8 cellular contexts compared by ENCODE assay signal in the genomic region with DNA sequence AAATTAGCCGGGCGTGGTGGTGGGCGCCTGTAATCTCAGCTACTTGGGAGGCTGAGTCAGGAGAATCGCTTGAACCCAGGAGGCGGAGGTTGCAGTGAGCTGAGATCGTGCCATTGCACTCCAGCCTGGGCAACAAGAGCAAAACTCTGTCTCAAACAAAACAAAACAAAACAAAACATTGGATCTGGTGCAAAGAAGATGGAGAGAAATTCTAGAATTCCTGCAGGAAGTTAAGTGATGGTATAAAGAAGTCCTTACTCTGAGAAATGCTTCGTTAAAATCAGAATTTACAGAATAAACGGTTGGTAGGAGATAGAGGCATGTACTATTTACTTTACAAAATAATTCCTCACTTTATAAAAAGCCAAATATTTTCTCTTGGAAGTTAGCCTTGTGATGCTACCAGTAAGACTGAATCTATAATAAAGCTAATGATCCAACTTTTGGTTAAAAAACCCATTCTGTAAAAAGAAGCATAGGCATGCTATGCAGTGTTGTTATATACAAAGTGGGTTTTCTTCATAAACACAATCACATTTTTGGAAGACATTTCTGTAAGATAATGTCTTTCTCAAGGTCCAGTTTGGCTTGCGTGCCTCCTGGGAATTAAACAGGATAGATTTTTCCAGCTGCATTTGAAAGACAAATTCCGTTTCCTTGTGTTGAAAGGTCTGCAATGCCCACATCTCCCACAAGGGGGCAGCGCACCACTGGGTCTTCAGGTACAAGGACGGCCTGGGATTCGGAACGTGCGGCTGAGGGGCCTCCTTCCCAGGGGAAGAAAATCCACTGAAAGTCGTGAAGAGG. TPM values are rescaled to one million over a fixed set of nuclear protein-coding genes. Genes with fewer than 3 reads are reported as not detected.
DNase-seq lines count a peak whose midpoint lies in the region; ATAC-seq, FAIRE-seq and TF ChIP-seq lines count a peak whose summit lies in the region.

No MANE protein-coding gene starts in this region.

- H3K27ac ChIP-seq in WERI-Rb-1 (no peak overlapping the region), keratinocyte (ENCODE audit: control insufficient read depth, insufficient read depth, low read length) (no peak overlapping the region)

- dilution Hi-C loops in keratinocyte (cut with MboI; ENCODE audit: extremely low pct_ligation_motif_present, low sequenced_read_pairs): no loop called here

- peak overlapping the region; percentile 73 for H2AFZ ChIP-seq in keratinocyte (ENCODE audit: control insufficient read depth, low read length)

- H3K4me3 ChIP-seq in WERI-Rb-1 (ENCODE audit: low read depth, low read length): no peak overlapping the region
- no peak overlapping the region for H3K4me3 ChIP-seq in bronchial epithelial cell (ENCODE audit: low read depth, low read length)
- no peak overlapping the region for H3K4me3 ChIP-seq in keratinocyte (ENCODE audit: control insufficient read depth in 2 of 3, extremely low read depth in 1 of 3, insufficient read depth in 2 of 3, low read depth in 1 of 3, low read length in 3 of 3)

- no peaks in the 10 kb centered on the region for H4K20me1 ChIP-seq in keratinocyte (ENCODE audit: control insufficient read depth, extremely low read depth, insufficient read depth, low read length)

- no peaks in the 10 kb centered on the region for H3K79me2 ChIP-seq in keratinocyte (ENCODE audit: control insufficient read depth, insufficient read depth, low read length)

- H3K36me3 ChIP-seq in WERI-Rb-1 (no peaks in the 10 kb centered on the region), bronchial epithelial cell (ENCODE audit: control insufficient read depth, insufficient read depth, low read length) (no peaks in the 10 kb centered on the region), keratinocyte (ENCODE audit: control insufficient read depth in 2 of 2, extremely low read depth in 1 of 2, insufficient read depth in 2 of 2, low read length in 2 of 2) (no peaks in the 10 kb centered on the region)

- H3K27me3 ChIP-seq in WERI-Rb-1 (ENCODE audit: insufficient read depth, low read depth, severe bottlenecking): no peaks in the 10 kb centered on the region
- H3K27me3 ChIP-seq in bronchial epithelial cell (ENCODE audit: control insufficient read depth, insufficient read depth, low read length): no peaks in the 10 kb centered on the region
- no peaks in the 10 kb centered on the region for H3K27me3 ChIP-seq in keratinocyte (ENCODE audit: control insufficient read depth, extremely low read depth, insufficient read depth, low read length)

- H3K4me1 ChIP-seq in keratinocyte (ENCODE audit: control insufficient read depth, extremely low read depth, insufficient read depth, low read length): no peaks in the 10 kb centered on the region

- peak overlapping the region; percentile 49 for H3K4me2 ChIP-seq in keratinocyte (ENCODE audit: control insufficient read depth, extremely low read depth, insufficient read depth, low read depth, low read length)

- no peak for ATAC-seq in activated CD4-positive, CD25-positive, alpha-beta regulatory T cell treated with anti-CD3 and anti-CD28 coated beads, Interleukin-2, amount 50 U/mL, for 24 hours
- ATAC-seq in GM21367 (IDR thresholded peaks at IDR 0.05; ENCODE audit: unreplicated experiment): no peak

- H3K9ac ChIP-seq in keratinocyte (ENCODE audit: control insufficient read depth, extremely low read depth, insufficient read depth, low read length): no peak overlapping the region

- no peak for FAIRE-seq in bronchial epithelial cell (lab: Jason Lieb, UNC)
- FAIRE-seq in keratinocyte (lab: Jason Lieb, UNC): peak; percentile 55

- H3K9me3 ChIP-seq in WERI-Rb-1 (ENCODE audit: severe bottlenecking): no peaks in the 10 kb centered on the region
- no peaks in the 10 kb centered on the region for H3K9me3 ChIP-seq in keratinocyte (ENCODE audit: control insufficient read depth, low read depth, low read length)

- DNase-seq in activated CD4-positive, CD25-positive, alpha-beta regulatory T cell (lab: John Stamatoyannopoulos, UW): peak; percentile 45 to 80 (median 63)
- peak; percentile 30 for DNase-seq in NCI-H2029 (lab: John Stamatoyannopoulos, UW)
- DNase-seq in WERI-Rb-1: peak; percentile 94
- DNase-seq in bronchial epithelial cell (ENCODE audit: low read depth): peak; percentile 68
- peak; percentile 26 for DNase-seq in keratinocyte (ENCODE audit: low read depth, low spot score)
- DNase-seq in stimulated activated CD4-positive, alpha-beta T cell treated with anti-CD3 and anti-CD28 coated beads, Interleukin-1b, Interleukin-23, amount 100 ng/mL, for 24 hours (ENCODE audit: low read depth in 4 of 4, low spot score in 1 of 4): peak; percentile 59 to 73 (median 70)

- TF ChIP-seq CTCF in WERI-Rb-1 (IDR thresholded peaks at IDR 0.05; ENCODE audit: low read depth, low read length) (peak; percentile 93), bronchial epithelial cell (IDR thresholded peaks at IDR 0.05; ENCODE audit: insufficient read depth, low read length, severe bottlenecking) (peak; percentile 89), keratinocyte (optimal IDR thresholded peaks at IDR 0.05 in 1 of 3, IDR thresholded peaks at IDR 0.05 in 1 of 3, conservative IDR thresholded peaks at IDR 0.05 in 1 of 3; ENCODE audit: extremely low read depth in 1 of 3, insufficient read depth in 2 of 3, low read length in 3 of 3) (peak; percentile 91 to 93 (median 93))

- H3K9me1 ChIP-seq in keratinocyte (ENCODE audit: control insufficient read depth, extremely low read depth, insufficient read depth, low read length): no peaks in the 10 kb centered on the region

RNA-seq across cellular contexts. Expression of gene PNO1, which starts 35.6 kb away (rescaled TPM):
- total RNA-seq in bronchial epithelial cell: 13.2 TPM in 2 replicates
- 16.2 to 22.5 TPM (median 18.8 TPM) in 3 replicates for polyA plus RNA-seq in keratinocyte
- polyA plus RNA-seq in keratinocyte (2011; ENCODE audit: low read depth): 36.7 TPM
- 15.8 and 22.6 TPM in 2 replicates for polyA plus RNA-seq in keratinocyte (2011; cell fraction: cytosol; rRNA removed)
- polyA plus RNA-seq in keratinocyte (2011; cell fraction: nucleus; rRNA removed): 11.1 and 13.6 TPM in 2 replicates
- polyA plus RNA-seq in keratinocyte (2012; ENCODE audit: low replicate concordance): 19.1 and 21.6 TPM in 2 replicates
- 2.7 to 7.1 TPM (median 3.4 TPM) in 3 replicates for polyA minus RNA-seq in keratinocyte
- 5.6 TPM for polyA minus RNA-seq in keratinocyte (2011; cell fraction: cytosol; rRNA and poly(A)+ RNA removed)
- 3.2 and 3.5 TPM in 2 replicates for polyA minus RNA-seq in keratinocyte (2011; cell fraction: nucleus; rRNA and poly(A)+ RNA removed)

RNA-seq across cellular contexts. Expression of gene C1D, which starts 59.3 kb away (rescaled TPM):
- total RNA-seq in bronchial epithelial cell: 16.8 and 20.0 TPM in 2 replicates
- polyA plus RNA-seq in keratinocyte: 22.6 to 45.3 TPM (median 36.4 TPM) in 3 replicates
- polyA plus RNA-seq in keratinocyte (2011; ENCODE audit: low read depth): 35.1 TPM
- polyA plus RNA-seq in keratinocyte (2011; cell fraction: cytosol; rRNA removed): 22.5 and 34.7 TPM in 2 replicates
- polyA plus RNA-seq in keratinocyte (2011; cell fraction: nucleus; rRNA removed): 11.9 and 34.1 TPM in 2 replicates
- polyA plus RNA-seq in keratinocyte (2012; ENCODE audit: low replicate concordance): 18.7 and 32.1 TPM in 2 replicates
- 0.52 to 4.4 TPM (median 1.8 TPM) in 3 replicates for polyA minus RNA-seq in keratinocyte
- polyA minus RNA-seq in keratinocyte (2011; cell fraction: cytosol; rRNA and poly(A)+ RNA removed): 2.7 TPM
- 1.7 and 2.7 TPM in 2 replicates for polyA minus RNA-seq in keratinocyte (2011; cell fraction: nucleus; rRNA and poly(A)+ RNA removed)

Comparison
In these comparisons a context has a peak if more than half of its experiments do, and no peak if none do; other contexts are left out.
1. DNase-seq: peak in every context shown above with its lines; median percentile 94 in WERI-Rb-1; 70 in stimulated activated CD4-positive, alpha-beta T cell treated with anti-CD3 and anti-CD28 coated beads, Interleukin-1b, Interleukin-23, amount 100 ng/mL, for 24 hours; 68 in bronchial epithelial cell; 63 in activated CD4-positive, CD25-positive, alpha-beta regulatory T cell; 30 in NCI-H2029; 26 in keratinocyte.